ENCODE assay signal across 8 cellular contexts in the genomic region with DNA sequence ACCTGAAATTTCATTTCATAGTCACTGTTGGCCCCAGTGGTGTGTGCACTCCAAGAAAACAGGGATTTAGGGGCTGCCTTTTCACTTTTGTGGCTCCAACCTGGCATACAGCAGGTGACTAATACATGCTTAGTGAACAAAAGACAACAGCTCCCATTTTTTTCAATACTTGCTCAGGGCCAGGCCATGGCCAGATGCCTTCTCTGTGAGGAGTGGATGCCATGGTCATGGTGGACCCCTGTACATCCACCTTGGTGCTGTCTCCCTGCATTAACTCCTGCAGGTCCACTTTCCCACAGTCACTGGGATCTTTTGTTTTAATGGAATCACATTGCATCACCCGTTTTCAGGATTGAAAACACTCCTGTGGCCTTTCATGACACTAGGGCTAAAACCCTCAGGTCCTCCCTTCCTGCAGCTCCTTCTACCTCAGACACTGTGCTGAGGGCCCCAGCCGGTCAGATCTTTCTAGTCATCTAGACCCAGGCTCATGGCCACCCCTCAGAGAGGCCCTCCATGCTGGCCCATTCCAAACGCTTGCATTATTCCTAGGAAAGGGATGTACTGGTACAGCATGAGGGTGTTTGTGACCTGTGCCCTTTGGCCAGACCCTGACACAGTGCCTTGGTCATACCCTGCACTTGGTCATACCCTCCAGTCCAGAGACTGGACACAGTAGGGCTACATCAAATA.
DNase-seq lines count a peak whose midpoint lies in the region; ATAC-seq and TF ChIP-seq lines count a peak whose summit lies in the region.

No MANE protein-coding gene starts in this region.

- peaks cover 35% of the 10 kb centered on the region for H3K4me1 Mint-ChIP-seq in nephron progenitor cell

- no peaks in the 10 kb centered on the region for H3K9me3 ChIP-seq in MM.1S (replicated peaks; ENCODE audit: insufficient read depth, low read length)
- H3K9me3 ChIP-seq in duodenal mucosa (ENCODE audit: control insufficient read depth in 1 of 2, low read length in 2 of 2), result no peaks in the 10 kb centered on the region

- no peak overlapping the region; the same call in 1 of the 2 replicates for H3K9ac ChIP-seq in MM.1S (ENCODE audit: low read length)
- peak overlapping the region; percentile 83 for H3K9ac ChIP-seq in duodenal mucosa (ENCODE audit: low read depth in 1 of 2, low read length in 2 of 2)

- H3K27me3 ChIP-seq in MM.1S (replicated peaks; ENCODE audit: insufficient read depth, low read length), result no peaks in the 10 kb centered on the region
- no peaks in the 10 kb centered on the region for H3K27me3 ChIP-seq in duodenal mucosa (ENCODE audit: control insufficient read depth in 1 of 2, insufficient read depth in 2 of 2, low read length in 2 of 2)

- no peak for DNase-seq in MM.1S
- no peak for DNase-seq in nephron progenitor cell
- DNase-seq in pons (ENCODE audit: low spot score), result no peak
- DNase-seq in amygdala (lab: John Stamatoyannopoulos, UW), result no peak
- DNase-seq in NCI-H2029 treated with DMSO at 0.1 percent for 48 hours (lab: John Stamatoyannopoulos, UW), result no peak

- peak overlapping the region; percentile 93 for H3K4me2 ChIP-seq in MM.1S (ENCODE audit: low read depth, low read length)

- H3K27ac ChIP-seq in C4-2B (peak overlapping the region; percentile 87), MM.1S (ENCODE audit: low read length) (no peak overlapping the region), duodenal mucosa (ENCODE audit: low read depth, low read length) (no peak overlapping the region)

- peak overlapping the region; percentile 20 for H3K27ac Mint-ChIP-seq in nephron progenitor cell

- H3K4me3 Mint-ChIP-seq in nephron progenitor cell, result peak overlapping the region; percentile 95

- peaks cover 30% of the 10 kb centered on the region for H3K79me2 ChIP-seq in MM.1S (ENCODE audit: low read length)

- H3F3A ChIP-seq in MM.1S (ENCODE audit: insufficient read depth, low read length), result no peaks in the 10 kb centered on the region

- H3K9me2 ChIP-seq in MM.1S (replicated peaks; ENCODE audit: insufficient read depth, low read length), result no peaks in the 10 kb centered on the region

- peaks cover 11% of the 10 kb centered on the region for H3K4me1 ChIP-seq in MM.1S (ENCODE audit: low read length)
- peaks cover 16% of the 10 kb centered on the region in 2 donors for H3K4me1 ChIP-seq in duodenal mucosa (ENCODE audit: control insufficient read depth in 1 of 2, insufficient read depth in 2 of 2, low read length in 2 of 2)

- no peaks in the 10 kb centered on the region for H3K9me3 Mint-ChIP-seq in nephron progenitor cell

- H4K20me1 ChIP-seq in MM.1S (ENCODE audit: insufficient read depth, low read length), result no peaks in the 10 kb centered on the region

- ATAC-seq in HG03039 (IDR thresholded peaks at IDR 0.05; ENCODE audit: unreplicated experiment), result no peak

- no peaks in the 10 kb centered on the region for H3K27me3 Mint-ChIP-seq in nephron progenitor cell (ENCODE audit: low read depth, poor library complexity)

- no peaks in the 10 kb centered on the region for H3K36me3 ChIP-seq in MM.1S (replicated peaks; ENCODE audit: insufficient read depth, low read length)
- peaks cover 0 to 5% of the 10 kb centered on the region in 2 donors for H3K36me3 ChIP-seq in duodenal mucosa (ENCODE audit: control insufficient read depth in 1 of 2, insufficient read depth in 2 of 2, low read length in 2 of 2)

- no peak for TF ChIP-seq CTCF in C4-2B (conservative IDR thresholded peaks at IDR 0.05)
- no peak for TF ChIP-seq CTCF in MM.1S (IDR thresholded peaks at IDR 0.05; ENCODE audit: low read length)
- no peak for TF ChIP-seq CTCF in nephron progenitor cell (IDR thresholded peaks at IDR 0.05)

- H3K4me3 ChIP-seq in MM.1S (ENCODE audit: low read length) (peak overlapping the region; percentile 82), duodenal mucosa (ENCODE audit: low read depth in 1 of 2, low read length in 2 of 2) (peak overlapping the region; percentile 85 to 92)

- peaks cover 6% of the 10 kb centered on the region for H3K36me3 Mint-ChIP-seq in nephron progenitor cell (ENCODE audit: low read depth)

- H2AFZ ChIP-seq in MM.1S (ENCODE audit: low read length), result 0 out of 2 replicates have a peak overlapping the region, but pooled peaks have one; percentile 91
